7 cellular contexts compared by ENCODE assay signal in genomic region chr5:77143998-77144836, GRCh38. TPM values are rescaled to one million over a fixed set of nuclear protein-coding genes. Genes with fewer than 3 reads are reported as not detected.
DNase-seq lines count a peak whose midpoint lies in the region; ATAC-seq and TF ChIP-seq lines count a peak whose summit lies in the region.

No MANE protein-coding gene starts in this region.

- H3K36me3 ChIP-seq in Loucy (ENCODE audit: insufficient read depth, low read length) (no peaks in the 10 kb centered on the region), adipocyte (ENCODE audit: control insufficient read depth, insufficient read depth, low read length, severe bottlenecking) (peaks cover 17% of the 10 kb centered on the region), heart right ventricle (no peaks in the 10 kb centered on the region)

- H4K20me1 ChIP-seq in Loucy (ENCODE audit: insufficient read depth, low read length, poor library complexity, severe bottlenecking), result no peaks in the 10 kb centered on the region

- 49% methylated on average over 14 of the region's 14 CpGs for WGBS in heart right ventricle, 2 donors

- H3K9ac ChIP-seq in Loucy (ENCODE audit: low read depth, low read length, poor library complexity, severe bottlenecking) (no peak overlapping the region), adipocyte (ENCODE audit: low read length) (peak overlapping the region; percentile 74)

- peak; percentile 75 for TF ChIP-seq CTCF in GM12874 (IDR thresholded peaks at IDR 0.05; ENCODE audit: insufficient read depth, low read depth, low read length)
- peak; percentile 80 for TF ChIP-seq CTCF in Loucy (conservative IDR thresholded peaks at IDR 0.05; ENCODE audit: low read length)
- TF ChIP-seq CTCF in heart right ventricle (IDR thresholded peaks at IDR 0.05), result peak; percentile 57 to 92 (median 84)

- H3K27me3 ChIP-seq in Loucy (ENCODE audit: insufficient read depth, low read length, poor library complexity, severe bottlenecking) (no peaks in the 10 kb centered on the region), adipocyte (replicated peaks; ENCODE audit: control insufficient read depth, insufficient read depth, low read length) (no peaks in the 10 kb centered on the region), heart right ventricle (no peaks in the 10 kb centered on the region)

- H3K4me3 ChIP-seq in Loucy (ENCODE audit: low read length, poor library complexity, severe bottlenecking), result no peak overlapping the region
- peak overlapping the region; percentile 33 for H3K4me3 ChIP-seq in adipocyte (ENCODE audit: low read length)
- no peak overlapping the region for H3K4me3 ChIP-seq in heart right ventricle

- no peaks in the 10 kb centered on the region for H3K79me2 ChIP-seq in Loucy (ENCODE audit: insufficient read depth, low read length)

- H3K9me2 ChIP-seq in Loucy (replicated peaks; ENCODE audit: low read depth, low read length), result no peaks in the 10 kb centered on the region

- DNase-seq in SW480 (ENCODE audit: low spot score) (peak; percentile 63), adipocyte (ENCODE audit: low read depth) (peak; percentile 92), heart right ventricle (peak; percentile 55 to 70), putamen (ENCODE audit: low spot score) (peak; percentile 80)

- no peak overlapping the region for H3K4me2 ChIP-seq in Loucy (ENCODE audit: low read depth, low read length, poor library complexity, severe bottlenecking)

- intact Hi-C loops in heart right ventricle (cut with DNase I), result loop anchor here in 8 of 10 donors (1.0 to 10.0 kb wide), 8 partner anchors 57 to 349 kb away; partner anchors contain the start of genes WDR41 (in 7 of the 8) and ZBED3 (in 1 of the 8)

- H3K4me1 ChIP-seq in Loucy (ENCODE audit: insufficient read depth, low read length, poor library complexity, severe bottlenecking) (no peaks in the 10 kb centered on the region), adipocyte (ENCODE audit: control insufficient read depth, insufficient read depth, low read length) (peaks cover 43% of the 10 kb centered on the region), heart right ventricle (peaks cover 0 to 31% (median 0%) of the 10 kb centered on the region in 9 donors)

- H3F3A ChIP-seq in Loucy (ENCODE audit: low read depth), result no peaks in the 10 kb centered on the region

- no peak overlapping the region for H2AFZ ChIP-seq in Loucy (ENCODE audit: low read length)

- no peaks in the 10 kb centered on the region for H3K9me3 ChIP-seq in Loucy (ENCODE audit: insufficient read depth, low read depth, low read length)
- H3K9me3 ChIP-seq in adipocyte (ENCODE audit: control insufficient read depth, low read length), result no peaks in the 10 kb centered on the region
- peaks cover 0 to 5% (median 0%) of the 10 kb centered on the region in 11 donors for H3K9me3 ChIP-seq in heart right ventricle

- peak in 7 of 8 donors; percentile 73 to 85 (median 82) for ATAC-seq in heart right ventricle
- no peak for ATAC-seq in GM19455 (IDR thresholded peaks at IDR 0.05; ENCODE audit: unreplicated experiment)

- no peak overlapping the region for H3K27ac ChIP-seq in heart right ventricle

RNA-seq across cellular contexts. Expression of gene ZBED3, which starts 57.1 kb away (rescaled TPM):
- 1 to 10 TPM; 4.8 to 8.9 (median 6.5) TPM for total RNA-seq in heart right ventricle
- polyA plus RNA-seq in heart right ventricle, result 1 to 10 TPM; 2.6 to 3.5 TPM
